In genomic region chr16:23640959-23641765, GRCh38 we compare ENCODE assay signal across 1 cellular context.
TF ChIP-seq lines count a peak whose summit lies in the region.

TSS of gene DCTN5 (plus strand) at chr16:23641466. CDS start at chr16:23641543, 77 bp downstream.
TSS of gene PALB2 (minus strand) at chr16:23641310. CDS start at chr16:23641157, 153 bp downstream.

TF ChIP-seq in SK-N-SH, 30 proteins besides CTCF, POLR2A, EP300 and RAD21 (continued from another document):
- TF ChIP-seq CHD2 (IDR thresholded peaks at IDR 0.05; ENCODE audit: low read length, partially characterized antibody) (peak; percentile 88), RFX5 (IDR thresholded peaks at IDR 0.05; ENCODE audit: low read length) (no peak), TAF1 (IDR thresholded peaks at IDR 0.05; ENCODE audit: borderline replicate concordance, low read depth, low read length) (peak; percentile 73), NRF1 (IDR thresholded peaks at IDR 0.05; ENCODE audit: low read depth, low read length) (peak; percentile 93), RXRA (IDR thresholded peaks at IDR 0.05; ENCODE audit: borderline replicate concordance, low read depth) (no peak), TEAD4 (IDR thresholded peaks at IDR 0.05; ENCODE audit: borderline replicate concordance, insufficient read depth) (no peak; the same call in 1 of the 2 replicates), GABPA (IDR thresholded peaks at IDR 0.05; ENCODE audit: low read depth) (peak; percentile 89), FOXM1 (IDR thresholded peaks at IDR 0.05; ENCODE audit: low read depth) (no peak), MEF2A (IDR thresholded peaks at IDR 0.05; ENCODE audit: borderline replicate concordance, low read depth) (no peak), ELF1 (IDR thresholded peaks at IDR 0.05) (peak; percentile 85), EZH2phosphoT487 (IDR thresholded peaks at IDR 0.05; ENCODE audit: borderline replicate concordance, low read depth) (no peak), PBX3 (IDR thresholded peaks at IDR 0.05) (peak; percentile 24; the same call in 1 of the 2 replicates), RCOR1 (IDR thresholded peaks at IDR 0.05; ENCODE audit: low read length) (peak; percentile 21; the same call in 1 of the 2 replicates)
- TF ChIP-seq, protein P1, sequence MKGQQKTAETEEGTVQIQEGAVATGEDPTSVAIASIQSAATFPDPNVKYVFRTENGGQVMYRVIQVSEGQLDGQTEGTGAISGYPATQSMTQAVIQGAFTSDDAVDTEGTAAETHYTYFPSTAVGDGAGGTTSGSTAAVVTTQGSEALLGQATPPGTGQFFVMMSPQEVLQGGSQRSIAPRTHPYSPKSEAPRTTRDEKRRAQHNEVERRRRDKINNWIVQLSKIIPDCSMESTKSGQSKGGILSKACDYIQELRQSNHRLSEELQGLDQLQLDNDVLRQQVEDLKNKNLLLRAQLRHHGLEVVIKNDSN (IDR thresholded peaks at IDR 0.05; ENCODE audit: borderline replicate concordance, low read depth), result peak; percentile 93
